9 cellular contexts compared by ENCODE assay signal in genomic region chr10:132962623-132963429, GRCh38. TPM values are rescaled to one million over a fixed set of nuclear protein-coding genes. Genes with fewer than 3 reads are reported as not detected.
DNase-seq lines count a peak whose midpoint lies in the region; ATAC-seq, FAIRE-seq and TF ChIP-seq lines count a peak whose summit lies in the region.
"Had no signal": no experiment of that assay in that cellular context is flagged by ENCODE, and none has a peak within 500 bp of the region (broad histone marks: within the 10 kb centered on the region; RNA-seq: fewer than 3 reads in every experiment).

No MANE protein-coding gene starts in this region.

- CTCF ChIA-PET in GM12878 (lab: Yijun Ruan, JAX): interaction anchor here (0.6 to 1.3 kb wide), 2 partner anchors 127 to 345 kb away, joined by 3 read pairs; no protein-coding TSS in a partner anchor

- ATAC-seq in GM19043 (IDR thresholded peaks at IDR 0.05; ENCODE audit: low read depth, unreplicated experiment) (peak; percentile 27), HG03064 (IDR thresholded peaks at IDR 0.05; ENCODE audit: low read depth, unreplicated experiment) (peak; percentile 51), GM12878 (peak; percentile 17; the same call in 1 of the 3 replicates)

- H3K4me1 ChIP-seq in GM12878 (ENCODE audit: control insufficient read depth, insufficient read depth, low read length) (peaks cover 3% of the 10 kb centered on the region; the same call in 1 of the 2 replicates), mesodermal cell (ENCODE audit: control insufficient read depth, insufficient read depth, low read length, poor library complexity, severe bottlenecking) (no peaks in the 10 kb centered on the region)

- TF ChIP-seq RAD21 in GM12878 (IDR thresholded peaks at IDR 0.05; ENCODE audit: insufficient read depth, low read depth, low read length): no peak

- no peaks in the 10 kb centered on the region for H3K79me2 ChIP-seq in GM12878 (ENCODE audit: control insufficient read depth, insufficient read depth, low read length)

- peak overlapping the region; percentile 13 for H2AFZ ChIP-seq in GM12878 (ENCODE audit: control insufficient read depth, low read depth, low read length)

- POLR2A ChIA-PET in GM12878 (lab: Charles Lee): no interaction called here

- H3K27me3 ChIP-seq in GM12878 (replicated peaks in 1 of 2; ENCODE audit: control insufficient read depth in 2 of 2, insufficient read depth in 2 of 2, low read length in 1 of 2): no peaks in the 10 kb centered on the region; a peak in 1 of 4 replicates

- no peaks in the 10 kb centered on the region for H3K9me3 ChIP-seq in GM12878 (replicated peaks; ENCODE audit: control insufficient read depth, insufficient read depth, low read length)
- H3K9me3 ChIP-seq in mesodermal cell (ENCODE audit: control insufficient read depth, low read length): no peaks in the 10 kb centered on the region

- TF ChIP-seq CTCF in GM12878 (IDR thresholded peaks at IDR 0.05 in 2 of 3, conservative IDR thresholded peaks at IDR 0.05 in 1 of 3; ENCODE audit: control insufficient read depth in 2 of 3, extremely low read depth in 1 of 3, insufficient read depth in 1 of 3, low read depth in 3 of 3, low read length in 3 of 3): no peak

- WGBS in GM12878 (ENCODE audit: insufficient coverage, insufficient replicate concordance, low lambda C conversion rate, missing lambda C conversion rate): 10% methylated on average over 11 of the region's 11 CpGs
- 68 to 74% methylated on average over 7 to 9 of the region's 11 CpGs for WGBS in mesodermal cell (ENCODE audit: insufficient coverage in 2 of 2), 2 experiments

- no peaks in the 10 kb centered on the region for H4K20me1 ChIP-seq in GM12878 (ENCODE audit: control insufficient read depth, insufficient read depth)

- no peak for TF ChIP-seq EP300 in GM12878 (IDR thresholded peaks at IDR 0.05; ENCODE audit: borderline replicate concordance in 1 of 2, control insufficient read depth in 1 of 2, low read depth in 2 of 2, low read length in 2 of 2)

- BruUV-seq in GM12878 (replicated peaks; lab: Mats Ljungman, UMichigan): no TSS peak

- peak; percentile 44 for FAIRE-seq in GM12878 (lab: Jason Lieb, UNC)

- H3K9ac ChIP-seq in GM12878 (ENCODE audit: control insufficient read depth, insufficient read depth, low read length): no peak overlapping the region; the same call in 1 of the 2 replicates

- no peak for TF ChIP-seq POLR2A in GM12878 (IDR thresholded peaks at IDR 0.05; ENCODE audit: low read depth, low read length)

- intact Hi-C loops in GM12878 (cut with micrococcal nuclease; ENCODE audit: unreplicated experiment): no loop called here

- H3K36me3 ChIP-seq in GM12878 (ENCODE audit: control insufficient read depth in 2 of 2, insufficient read depth in 2 of 2, low read length in 1 of 2): no peaks in the 10 kb centered on the region
- H3K36me3 ChIP-seq in mesodermal cell (ENCODE audit: control insufficient read depth, insufficient read depth, low read length): no peaks in the 10 kb centered on the region

- in situ Hi-C loops in GM12878 (cut with MboI): no loop called here

- H3K4me2 ChIP-seq in GM12878 (ENCODE audit: control insufficient read depth, insufficient read depth): peak overlapping the region; percentile 32

- DNase-seq in GM12878 (ENCODE audit: low read depth, low spot score) (no peak), hepatic stellate cell (ENCODE audit: low spot score) (no peak), GDM1 (lab: John Stamatoyannopoulos, UW) (no peak), DMS 273 treated with DMSO at 0.1 percent for 48 hours (lab: John Stamatoyannopoulos, UW) (no peak)
- DNase-seq in activated CD8-positive, alpha-beta memory T cell treated with anti-CD3 and anti-CD28 coated beads, Interleukin-2, amount 50 U/mL, for 4 hours: no peak

- H3K4me3 ChIP-seq in GM12878: peak overlapping the region; percentile 71
- peak overlapping the region; percentile 21 for H3K4me3 ChIP-seq in mesodermal cell (ENCODE audit: extremely low read depth, insufficient read depth, low read length, poor library complexity, severe bottlenecking)

- RAD21 ChIA-PET in GM12878 (lab: Charles Lee; ENCODE audit: unreplicated experiment): no interaction called here

- SMC1A ChIA-PET in GM12878 (lab: Charles Lee; ENCODE audit: uncharacterized antibody, unreplicated experiment): no interaction called here

- no peak overlapping the region for H3K27ac ChIP-seq in GM12878 (ENCODE audit: control insufficient read depth, insufficient read depth)
- H3K27ac ChIP-seq in mesodermal cell (ENCODE audit: low read depth, low read length, severe bottlenecking): no peak overlapping the region

TF ChIP-seq in GM12878, 131 proteins besides CTCF, POLR2A, EP300 and RAD21 (continues in another document):
- TF ChIP-seq NBN (IDR thresholded peaks at IDR 0.05) (no peak), E2F4 (IDR thresholded peaks at IDR 0.05; ENCODE audit: low read depth, low read length) (no peak), IRF4 (IDR thresholded peaks at IDR 0.05; ENCODE audit: low read depth, low read length) (peak; percentile 51; the same call in 1 of the 2 replicates), SP1 (IDR thresholded peaks at IDR 0.05; ENCODE audit: low read depth, low read length) (no peak), PKNOX1 (IDR thresholded peaks at IDR 0.05) (peak; percentile 14; the same call in 1 of the 2 replicates), YBX1 (IDR thresholded peaks at IDR 0.05) (no peak), POU2F2 (IDR thresholded peaks at IDR 0.05; ENCODE audit: borderline replicate concordance, low read depth, low read length) (0 out of 3 replicates have a peak, but pooled peaks have one; percentile 55), JUND (IDR thresholded peaks at IDR 0.05; ENCODE audit: low read depth, low read length) (no peak), TCF3 (IDR thresholded peaks at IDR 0.05; ENCODE audit: borderline replicate concordance, insufficient read depth, low read depth, low read length) (no peak), TAF1 (IDR thresholded peaks at IDR 0.05; ENCODE audit: borderline replicate concordance, low read depth, low read length) (no peak), RUNX3 (IDR thresholded peaks at IDR 0.05; ENCODE audit: low read length) (peak; percentile 17; the same call in 1 of the 2 replicates), TCF7 (IDR thresholded peaks at IDR 0.05; ENCODE audit: borderline replicate concordance) (peak; percentile 48; the same call in 1 of the 2 replicates), MXI1 (IDR thresholded peaks at IDR 0.05; ENCODE audit: low read depth, low read length) (no peak), IRF3 (IDR thresholded peaks at IDR 0.05) (no peak), FOXK2 (IDR thresholded peaks at IDR 0.05) (no peak), RB1 (IDR thresholded peaks at IDR 0.05; ENCODE audit: borderline replicate concordance) (no peak), NFIC (IDR thresholded peaks at IDR 0.05; ENCODE audit: low read depth, low read length) (no peak), BMI1 (IDR thresholded peaks at IDR 0.05; ENCODE audit: borderline replicate concordance) (no peak), NR2C2 (IDR thresholded peaks at IDR 0.05; ENCODE audit: borderline replicate concordance, control insufficient read depth, insufficient read length, low read depth) (no peak)

RNA-seq across cellular contexts. Expression of gene CFAP46, which starts 20.5 kb away (rescaled TPM):
- total RNA-seq in GM12878 (2013; cell fraction: nucleolus; rRNA removed): not detected in 2 replicates
- total RNA-seq in GM12878 (2014; rRNA removed) (not detected in 2 replicates), GM12878 (2014; rRNA removed; fragmentation: Illumina TruSeq; extraction: Trizol) (not detected in 2 replicates), GM12878 (2021) (not detected in 2 replicates)
- polyA plus RNA-seq in GM12878 (2011; ENCODE audit: low read depth): not detected
- polyA plus RNA-seq in GM12878 (2011; rRNA removed) (0.01 TPM in 1 of 2 replicates, not detected in the other), GM12878 (2014; fragmentation: Illumina TruSeq; extraction: Trizol) (not detected in 2 replicates), GM12878 (2014; fragmentation: Nextera tagmentation; extraction: Ambion mirVana) (not detected), GM12878 (2014; rRNA removed) (0.18 TPM in 1 of 2 replicates, not detected in the other), GM12878 (2016; fragmentation: Nextera tagmentation; extraction: Ambion mirVana) (under 1 TPM in 1 of 2 experiments, not detected in 1; 0.03 TPM)
- 0.03 TPM in 2 replicates for polyA plus RNA-seq in GM12878 (2011; cell fraction: cytosol; rRNA removed)
- polyA plus RNA-seq in GM12878 (2011; cell fraction: nucleus; rRNA removed): 0.07 and 0.22 TPM in 2 replicates
- 0.19 and 0.39 TPM in 2 replicates for polyA plus RNA-seq in GM12878 (2012)
- polyA minus RNA-seq in GM12878 (2011; rRNA and poly(A)+ RNA removed): 0.10 TPM in 1 of 2 replicates, not detected in the other
- polyA minus RNA-seq in GM12878 (2011; cell fraction: cytosol; rRNA and poly(A)+ RNA removed): not detected in 2 replicates
- 0.12 and 0.48 TPM in 2 replicates for polyA minus RNA-seq in GM12878 (2011; cell fraction: nucleus; rRNA and poly(A)+ RNA removed)
- polyA plus RNA-seq in mesodermal cell (2013, experiment 1 of 2): 3.2 TPM
- 2.9 TPM for polyA plus RNA-seq in mesodermal cell (2013, experiment 2 of 2)
- total RNA-seq: subcutaneous adipose tissue had no signal
